ENCODE assay signal across 8 cellular contexts in genomic region chr5:91419571-91420537, GRCh38.
DNase-seq lines count a peak whose midpoint lies in the region; ATAC-seq and TF ChIP-seq lines count a peak whose summit lies in the region.

No MANE protein-coding gene starts in this region.

- no peaks in the 10 kb centered on the region for H3K27me3 Mint-ChIP-seq in T-helper 2 cell treated with Interferon-gamma antibody and Interleukin-4, amounts not matched to agents 5 μg/mL and 100 μg/mL, for 36 hours (ENCODE audit: low read depth)

- H3K27ac Mint-ChIP-seq in T-helper 2 cell treated with Interferon-gamma antibody and Interleukin-4, amounts not matched to agents 5 μg/mL and 100 μg/mL, for 36 hours = no peak overlapping the region

- no peak overlapping the region for H3K27ac ChIP-seq in C4-2B

- H3K4me3 ChIP-seq in astrocyte of the cerebellum (ENCODE audit: low read depth, low read length) = no peak overlapping the region

- H3K4me1 Mint-ChIP-seq in T-helper 2 cell treated with Interferon-gamma antibody and Interleukin-4, amounts not matched to agents 5 μg/mL and 100 μg/mL, for 36 hours (ENCODE audit: low read depth) = peaks cover 11% of the 10 kb centered on the region

- peak; percentile 66 for ATAC-seq in GM21367 (IDR thresholded peaks at IDR 0.05; ENCODE audit: unreplicated experiment)

- TF ChIP-seq CTCF in C4-2B (conservative IDR thresholded peaks at IDR 0.05) (peak; percentile 79), astrocyte of the cerebellum (IDR thresholded peaks at IDR 0.05; ENCODE audit: low read depth, low read length, missing control alignments) (peak; percentile 55)

- in situ Hi-C loops in astrocyte of the cerebellum (cut with HindIII; ENCODE audit: low sequenced_read_pairs) = no loop called here

- DNase-seq in NCI-H1092 treated with DMSO at 0.1 percent for 48 hours (lab: John Stamatoyannopoulos, UW) (peak; percentile 28), astrocyte of the cerebellum (ENCODE audit: low read depth) (peak; percentile 52), iPS-NIHi7 (ENCODE audit: extremely low spot score) (peak; percentile 31), cortex of kidney (lab: John Stamatoyannopoulos, UW) (no peak)
- peak; percentile 52 for DNase-seq in T-helper 2 cell treated with Interferon-gamma antibody and Interleukin-4, amounts not matched to agents 5 μg/mL and 100 μg/mL, for 36 hours (ENCODE audit: low spot score)
- DNase-seq in stimulated activated CD4-positive, alpha-beta T cell treated with anti-CD3 and anti-CD28 coated beads, Interleukin-15, amount 100 ng/mL, for 24 hours = peak; percentile 76

- H3K4me3 Mint-ChIP-seq in T-helper 2 cell treated with Interferon-gamma antibody and Interleukin-4, amounts not matched to agents 5 μg/mL and 100 μg/mL, for 36 hours = no peak overlapping the region

- H3K36me3 Mint-ChIP-seq in T-helper 2 cell treated with Interferon-gamma antibody and Interleukin-4, amounts not matched to agents 5 μg/mL and 100 μg/mL, for 36 hours (ENCODE audit: low read depth) = no peaks in the 10 kb centered on the region

- H3K9me3 Mint-ChIP-seq in T-helper 2 cell treated with Interferon-gamma antibody and Interleukin-4, amounts not matched to agents 5 μg/mL and 100 μg/mL, for 36 hours = no peaks in the 10 kb centered on the region
